In genomic region chr9:129884220-129885017, GRCh38 we compare ENCODE assay signal across 8 cellular contexts. TPM values are rescaled to one million over a fixed set of nuclear protein-coding genes. Genes with fewer than 3 reads are reported as not detected.
DNase-seq lines count a peak whose midpoint lies in the region; ATAC-seq and TF ChIP-seq lines count a peak whose summit lies in the region.

No MANE protein-coding gene starts in this region.

- H3K36me3 Mint-ChIP-seq in activated CD4-positive, alpha-beta T cell treated with anti-CD3 and anti-CD28 coated beads, Interleukin-2, amount 10 ng/mL, durations not matched to agents 24 days and 14 days (ENCODE audit: low read depth): peaks cover 36% of the 10 kb centered on the region

- no peaks in the 10 kb centered on the region for H3K36me3 ChIP-seq in left lung

- peaks cover 51% of the 10 kb centered on the region for H3K4me1 Mint-ChIP-seq in activated CD4-positive, alpha-beta T cell treated with anti-CD3 and anti-CD28 coated beads, Interleukin-2, amount 10 ng/mL, durations not matched to agents 24 days and 14 days

- in situ Hi-C loops in GM18951 (cut with MboI; ENCODE audit: low sequenced_read_pairs, unreplicated experiment): loop anchor here (10.0 kb wide), 1 partner anchor 210 kb away; no protein-coding TSS in a partner anchor

- CTCF ChIA-PET in AG04449 (lab: Yijun Ruan, JAX): interaction anchor here (0.7 to 4.6 kb wide), 23 partner anchors 8 to 358 kb away, joined by 3 to 44 read pairs (median 4); partner anchors contain the start of genes FNBP1 and GPR107

- TF ChIP-seq CTCF in AG04449 (IDR thresholded peaks at IDR 0.05; ENCODE audit: insufficient read depth, low read length, missing control alignments) (no peak), left lung (IDR thresholded peaks at IDR 0.05) (no peak)

- H3K4me3 ChIP-seq in AG04449 (ENCODE audit: low read depth, low read length) (peak overlapping the region; percentile 36), left lung (peak overlapping the region; percentile 14 to 48)

- no peaks in the 10 kb centered on the region for H3K9me3 Mint-ChIP-seq in activated CD4-positive, alpha-beta T cell treated with anti-CD3 and anti-CD28 coated beads, Interleukin-2, amount 10 ng/mL, durations not matched to agents 24 days and 14 days

- no peaks in the 10 kb centered on the region for H3K9me3 ChIP-seq in left lung

- no peaks in the 10 kb centered on the region for H3K27me3 Mint-ChIP-seq in activated CD4-positive, alpha-beta T cell treated with anti-CD3 and anti-CD28 coated beads, Interleukin-2, amount 10 ng/mL, durations not matched to agents 24 days and 14 days

- peak overlapping the region; percentile 83 for H3K4me3 Mint-ChIP-seq in activated CD4-positive, alpha-beta T cell treated with anti-CD3 and anti-CD28 coated beads, Interleukin-2, amount 10 ng/mL, durations not matched to agents 24 days and 14 days

- peak; percentile 79 for TF ChIP-seq POLR2A in GM18951 (IDR thresholded peaks at IDR 0.05; ENCODE audit: extremely low read depth, insufficient read depth, insufficient read length)

- ATAC-seq in HG03342 (IDR thresholded peaks at IDR 0.05; ENCODE audit: unreplicated experiment) (peak; percentile 37), left lung (peak; percentile 84)

- no peak for DNase-seq in AG04449 (ENCODE audit: low read depth, low spot score)
- DNase-seq in NCI-H526 treated with DMSO at 0.1 percent for 48 hours (lab: John Stamatoyannopoulos, UW): peak; percentile 67
- peak; percentile 99 for DNase-seq in activated CD4-positive, alpha-beta T cell treated with anti-CD3 and anti-CD28 coated beads, Interleukin-2, amount 10 ng/mL, durations not matched to agents 24 days and 14 days
- DNase-seq in dedifferentiated amniotic fluid mesenchymal stem cell (ENCODE audit: extremely low spot score): peak; percentile 49
- peak; percentile 94 to 99 for DNase-seq in left lung
- peak; percentile 98 for DNase-seq in stimulated activated CD4-positive, alpha-beta T cell treated with anti-CD3 and anti-CD28 coated beads, Interleukin-4, amount 100 ng/mL, for 1 hour

- intact Hi-C loops in activated CD4-positive, alpha-beta T cell treated with anti-CD3 and anti-CD28 coated beads, Interleukin-2, amount 10 ng/mL, durations not matched to agents 24 days and 14 days (cut with micrococcal nuclease): loop anchor here (1.0 to 10.0 kb wide), 6 partner anchors 16 to 1393 kb away; partner anchors contain the start of genes C9orf78, FAM78A, TOR1A and USP20
- intact Hi-C loops in left lung (cut with DNase I): loop anchor here in 1 of 2 donors (10.0 kb wide), 1 partner anchor 160 kb away; the partner anchor contains the start of gene FNBP1

- no peaks in the 10 kb centered on the region for H3K27me3 ChIP-seq in left lung

- POLR2A ChIA-PET in AG04449 (lab: Yijun Ruan, JAX): interaction anchor here (0.6 to 1.6 kb wide), 2 partner anchors 158 to 237 kb away, joined by 3 to 9 read pairs; partner anchors contain the start of gene FNBP1

- peak overlapping the region; percentile 98 for H3K27ac Mint-ChIP-seq in activated CD4-positive, alpha-beta T cell treated with anti-CD3 and anti-CD28 coated beads, Interleukin-2, amount 10 ng/mL, durations not matched to agents 24 days and 14 days

- peak overlapping the region; percentile 75 to 96 for H3K27ac ChIP-seq in left lung

- peaks cover 5 to 57% of the 10 kb centered on the region in 2 donors for H3K4me1 ChIP-seq in left lung

RNA-seq across cellular contexts. Expression of gene USP20, which starts 49.2 kb away (rescaled TPM):
- total RNA-seq in activated CD4-positive, alpha-beta T cell treated with anti-CD3 and anti-CD28 coated beads, Interleukin-2, amount 10 ng/mL, durations not matched to agents 24 days and 14 days: 44.3 and 47.2 TPM in 2 replicates
- total RNA-seq in left lung: 10 to 100 TPM; 21.0 to 22.9 TPM

RNA-seq across cellular contexts. Expression of gene C9orf78, which starts 49.3 kb away (rescaled TPM):
- total RNA-seq in activated CD4-positive, alpha-beta T cell treated with anti-CD3 and anti-CD28 coated beads, Interleukin-2, amount 10 ng/mL, durations not matched to agents 24 days and 14 days: 59.9 and 60.9 TPM in 2 replicates
- total RNA-seq in left lung: 10 to 100 TPM; 30.1 to 31.8 TPM
